7 cellular contexts compared by ENCODE assay signal in genomic region chr14:92973265-92973797, GRCh38. TPM values are rescaled to one million over a fixed set of nuclear protein-coding genes. Genes with fewer than 3 reads are reported as not detected.
DNase-seq lines count a peak whose midpoint lies in the region; ATAC-seq and TF ChIP-seq lines count a peak whose summit lies in the region.

No MANE protein-coding gene starts in this region.

- no peak overlapping the region for H3K27ac Mint-ChIP-seq in T-helper 17 cell

- peaks cover 3% of the 10 kb centered on the region for H3K36me3 Mint-ChIP-seq in T-helper 17 cell (ENCODE audit: low read depth)

- H3K4me1 ChIP-seq in DND-41 (ENCODE audit: insufficient read depth, low read length): no peaks in the 10 kb centered on the region
- H3K4me1 ChIP-seq in foreskin keratinocyte: peaks cover 6% of the 10 kb centered on the region

- H3K27me3 Mint-ChIP-seq in T-helper 17 cell: no peaks in the 10 kb centered on the region

- H4K20me1 ChIP-seq in DND-41 (ENCODE audit: insufficient read depth, low read length): peaks cover 11% of the 10 kb centered on the region; the same call in 1 of the 2 replicates

- H3K4me3 ChIP-seq in DND-41 (ENCODE audit: low read depth in 1 of 2, low read length in 2 of 2): no peak overlapping the region

- ATAC-seq in DND-41 (ENCODE audit: insufficient read depth, low read depth): no peak
- peak; percentile 73 for ATAC-seq in foreskin keratinocyte
- ATAC-seq in GM18870 (IDR thresholded peaks at IDR 0.05; ENCODE audit: unreplicated experiment): no peak
- no peak for ATAC-seq in T-helper 17 cell

- H3K9me3 ChIP-seq in DND-41 (ENCODE audit: insufficient read depth, low read length, severe bottlenecking): peaks cover 21% of the 10 kb centered on the region
- H3K9me3 ChIP-seq in T-helper 17 cell (ENCODE audit: control insufficient read depth, low read length, poor library complexity, severe bottlenecking): no peaks in the 10 kb centered on the region

- peak; percentile 19 for DNase-seq in DND-41
- DNase-seq in HT1080 (ENCODE audit: low read depth): peak; percentile 47
- DNase-seq in foreskin keratinocyte: peak in 1 of 2 donors; percentile 48
- peak; percentile 82 for DNase-seq in occipital lobe (lab: John Stamatoyannopoulos, UW)
- no peak for DNase-seq in T-helper 17 cell

- peaks cover 2% of the 10 kb centered on the region for H3K4me1 Mint-ChIP-seq in T-helper 17 cell

- no peak overlapping the region for H3K9ac ChIP-seq in DND-41 (ENCODE audit: low read depth, low read length)

- no peak overlapping the region for H3K27ac ChIP-seq in DND-41 (ENCODE audit: low read length)
- H3K27ac ChIP-seq in VCaP: peak overlapping the region; percentile 77
- no peak overlapping the region for H3K27ac ChIP-seq in foreskin keratinocyte

- no peaks in the 10 kb centered on the region; the same call in 1 of the 2 replicates for H3K79me2 ChIP-seq in DND-41 (ENCODE audit: insufficient read depth, low read length)

- TF ChIP-seq CTCF in DND-41 (IDR thresholded peaks at IDR 0.05; ENCODE audit: borderline replicate concordance, extremely low read depth, low read length, poor library complexity, severe bottlenecking) (peak; percentile 69), VCaP (conservative IDR thresholded peaks at IDR 0.05) (peak; percentile 76), foreskin keratinocyte (conservative IDR thresholded peaks at IDR 0.05) (peak; percentile 90)

- peaks cover 23% of the 10 kb centered on the region for H3K36me3 ChIP-seq in DND-41 (ENCODE audit: insufficient read depth, low read length)

- H3K4me3 Mint-ChIP-seq in T-helper 17 cell: no peak overlapping the region

- H3K27me3 ChIP-seq in DND-41 (ENCODE audit: insufficient read depth, low read length, poor library complexity): no peaks in the 10 kb centered on the region
- H3K27me3 ChIP-seq in foreskin keratinocyte: no peaks in the 10 kb centered on the region

- H2AFZ ChIP-seq in DND-41 (ENCODE audit: low read depth, low read length): no peak overlapping the region

- no peak overlapping the region for H3K4me2 ChIP-seq in DND-41 (ENCODE audit: insufficient read depth, low read length)

RNA-seq across cellular contexts. Expression of gene CHGA, which starts 50.4 kb away (rescaled TPM):
- not detected in 2 replicates for total RNA-seq in HT1080 (2014; rRNA removed; shearing (Covaris generic))
- not detected in 2 replicates for polyA plus RNA-seq in HT1080 (2015; cell fraction: cytosol; rRNA removed)
- not detected in 2 replicates for polyA plus RNA-seq in HT1080 (2015; cell fraction: nucleus; rRNA removed)
- total RNA-seq in foreskin keratinocyte: not detected in 2 replicates
- not detected in 2 replicates for polyA plus RNA-seq in foreskin keratinocyte
- 37.9 TPM for total RNA-seq in occipital lobe
- total RNA-seq in T-helper 17 cell: not detected

Comparison
In these comparisons a context has a peak if more than half of its experiments do, and no peak if none do; other contexts are left out.
1. DNase-seq: peak in DND-41 (single experiment), HT1080 (single experiment) and occipital lobe (single experiment); none in T-helper 17 cell (0 of 3).
2. RNA of gene CHGA, which starts 50.4 kb away (total RNA-seq): 37.9 TPM in occipital lobe (single experiment); not detected in foreskin keratinocyte, not detected in HT1080 and not detected in T-helper 17 cell; every median in the first group is over 10 times any median in the second.
3. Peak in every context shown above with its lines, with median percentiles within 50 percentile points of each other: CTCF ChIP-seq.